ENCODE assay signal across 1 cellular context in the genomic region with DNA sequence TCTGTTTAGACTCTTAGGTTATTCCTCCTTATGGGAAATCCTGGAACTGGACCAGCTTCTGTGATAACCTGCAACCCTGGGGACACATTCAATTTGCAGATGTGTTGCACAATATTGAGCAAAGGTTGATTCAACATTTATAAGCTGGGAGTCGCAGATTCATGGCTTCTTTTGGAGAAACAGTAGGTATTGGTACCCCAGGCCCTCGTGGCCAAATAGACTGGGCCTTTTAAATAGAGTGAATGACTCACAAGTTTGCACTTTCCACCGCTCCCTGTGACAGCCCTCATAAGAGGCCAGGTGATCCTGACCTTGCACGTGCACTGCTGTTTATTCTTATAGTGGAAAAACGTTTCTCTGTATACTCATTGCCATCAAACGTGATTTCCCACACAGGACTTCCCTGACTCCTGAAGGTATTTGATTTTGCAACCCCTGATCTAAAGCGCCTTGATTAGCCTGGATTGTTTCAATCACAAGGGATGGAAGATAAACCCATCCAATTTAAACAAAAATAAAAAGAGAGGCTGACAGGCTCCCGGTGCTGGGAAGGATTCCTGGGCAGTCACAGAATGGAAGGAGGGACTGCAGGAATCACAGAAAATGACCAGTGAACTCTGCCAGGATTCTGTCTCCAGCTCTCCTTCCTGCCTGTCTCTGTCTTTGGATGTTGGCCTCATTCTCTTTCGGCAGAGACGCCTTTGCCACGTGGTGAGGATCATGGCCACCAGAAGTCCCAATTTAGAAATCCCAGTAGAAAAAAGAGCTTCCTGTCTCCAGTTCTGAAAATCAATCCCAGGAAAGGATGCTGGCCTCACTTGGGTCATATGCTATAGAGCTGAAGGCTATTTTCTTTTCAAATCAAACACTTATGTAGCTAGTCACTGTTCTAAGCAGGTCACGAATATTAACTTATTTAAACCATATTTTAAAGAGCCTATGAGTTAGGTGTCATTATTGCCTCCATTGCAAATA.
A peak's percentile ranks its signal among the peaks of the same experiment; 100 is the strongest.
TF ChIP-seq lines count a peak whose summit lies in the region.

No MANE protein-coding gene starts in this region.

TF ChIP-seq in HepG2, 621 proteins besides CTCF, POLR2A, EP300 and RAD21 (continued from another document and continues in another):
- TF ChIP-seq, protein P1, sequence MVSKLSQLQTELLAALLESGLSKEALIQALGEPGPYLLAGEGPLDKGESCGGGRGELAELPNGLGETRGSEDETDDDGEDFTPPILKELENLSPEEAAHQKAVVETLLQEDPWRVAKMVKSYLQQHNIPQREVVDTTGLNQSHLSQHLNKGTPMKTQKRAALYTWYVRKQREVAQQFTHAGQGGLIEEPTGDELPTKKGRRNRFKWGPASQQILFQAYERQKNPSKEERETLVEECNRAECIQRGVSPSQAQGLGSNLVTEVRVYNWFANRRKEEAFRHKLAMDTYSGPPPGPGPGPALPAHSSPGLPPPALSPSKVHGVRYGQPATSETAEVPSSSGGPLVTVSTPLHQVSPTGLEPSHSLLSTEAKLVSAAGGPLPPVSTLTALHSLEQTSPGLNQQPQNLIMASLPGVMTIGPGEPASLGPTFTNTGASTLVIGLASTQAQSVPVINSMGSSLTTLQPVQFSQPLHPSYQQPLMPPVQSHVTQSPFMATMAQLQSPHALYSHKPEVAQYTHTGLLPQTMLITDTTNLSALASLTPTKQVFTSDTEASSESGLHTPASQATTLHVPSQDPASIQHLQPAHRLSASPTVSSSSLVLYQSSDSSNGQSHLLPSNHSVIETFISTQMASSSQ (IDR thresholded peaks at IDR 0.05; ENCODE audit: low read depth): no peak
- TF ChIP-seq, protein P1 (CRISPR knock-in tag; IDR thresholded peaks at IDR 0.05; ENCODE audit: borderline replicate concordance): 0 out of 2 replicates have a peak, but pooled peaks have one; percentile 30
- TF ChIP-seq HOXA7 (CRISPR knock-in tag; IDR thresholded peaks at IDR 0.05) (no peak), HES4 (CRISPR knock-in tag; IDR thresholded peaks at IDR 0.05; ENCODE audit: borderline replicate concordance) (no peak), ZNF770 (CRISPR knock-in tag; IDR thresholded peaks at IDR 0.05) (no peak), TBX2 (CRISPR knock-in tag; IDR thresholded peaks at IDR 0.05; ENCODE audit: borderline replicate concordance) (peak; percentile 78), ZNF263 (CRISPR knock-in tag; IDR thresholded peaks at IDR 0.05) (no peak), TCF7 (IDR thresholded peaks at IDR 0.05; ENCODE audit: low read depth) (peak; percentile 38; the same call in 1 of the 2 replicates), ZNF672 (CRISPR knock-in tag; IDR thresholded peaks at IDR 0.05) (no peak), PHF21A (CRISPR knock-in tag; IDR thresholded peaks at IDR 0.05) (peak; percentile 28; the same call in 1 of the 2 replicates), ZNF354B (CRISPR knock-in tag; IDR thresholded peaks at IDR 0.05) (no peak), NCOR1 (IDR thresholded peaks at IDR 0.05; ENCODE audit: borderline replicate concordance, low read length) (no peak), ZNF709 (CRISPR knock-in tag; IDR thresholded peaks at IDR 0.05) (no peak), NCOA2 (CRISPR knock-in tag; IDR thresholded peaks at IDR 0.05) (no peak), NFE2 (CRISPR knock-in tag; IDR thresholded peaks at IDR 0.05) (no peak), HNF4A (CRISPR knock-in tag; IDR thresholded peaks at IDR 0.05) (peak; percentile 70), RFX3 (CRISPR knock-in tag; IDR thresholded peaks at IDR 0.05) (no peak), JUN (CRISPR knock-in tag; IDR thresholded peaks at IDR 0.05) (no peak), SOX13 (IDR thresholded peaks at IDR 0.05) (peak; percentile 59; the same call in 1 of the 2 replicates), SOX13 (CRISPR knock-in tag; conservative IDR thresholded peaks at IDR 0.05 in 1 of 2, IDR thresholded peaks at IDR 0.05 in 1 of 2) (peak in 1 of 2 experiments; percentile 34; a peak in 1 of 4 replicates), CCDC6 (CRISPR knock-in tag; IDR thresholded peaks at IDR 0.05) (no peak), POLR2AphosphoS2 (IDR thresholded peaks at IDR 0.05; ENCODE audit: low read depth, low read length) (no peak), MIXL1 (CRISPR knock-in tag; IDR thresholded peaks at IDR 0.05) (no peak), NFIC (IDR thresholded peaks at IDR 0.05; ENCODE audit: low read length) (0 out of 2 replicates have a peak, but pooled peaks have one; percentile 59), GLI4 (CRISPR knock-in tag; IDR thresholded peaks at IDR 0.05; ENCODE audit: borderline replicate concordance) (no peak), POGZ (CRISPR knock-in tag; IDR thresholded peaks at IDR 0.05) (peak; percentile 25; the same call in 1 of the 2 replicates), ZFY (CRISPR knock-in tag; IDR thresholded peaks at IDR 0.05) (peak; percentile 33; the same call in 1 of the 2 replicates), ZBTB1 (CRISPR knock-in tag; IDR thresholded peaks at IDR 0.05; ENCODE audit: borderline replicate concordance) (no peak), YY1 (IDR thresholded peaks at IDR 0.05; ENCODE audit: insufficient read depth, insufficient replicate concordance, low read depth, low read length) (no peak), U2AF1 (optimal IDR thresholded peaks at IDR 0.05; ENCODE audit: low read depth, low read length) (no peak), NR2C2 (CRISPR knock-in tag; IDR thresholded peaks at IDR 0.05; ENCODE audit: borderline replicate concordance) (no peak; the same call in 1 of the 2 replicates)
- TF ChIP-seq, protein P2, sequence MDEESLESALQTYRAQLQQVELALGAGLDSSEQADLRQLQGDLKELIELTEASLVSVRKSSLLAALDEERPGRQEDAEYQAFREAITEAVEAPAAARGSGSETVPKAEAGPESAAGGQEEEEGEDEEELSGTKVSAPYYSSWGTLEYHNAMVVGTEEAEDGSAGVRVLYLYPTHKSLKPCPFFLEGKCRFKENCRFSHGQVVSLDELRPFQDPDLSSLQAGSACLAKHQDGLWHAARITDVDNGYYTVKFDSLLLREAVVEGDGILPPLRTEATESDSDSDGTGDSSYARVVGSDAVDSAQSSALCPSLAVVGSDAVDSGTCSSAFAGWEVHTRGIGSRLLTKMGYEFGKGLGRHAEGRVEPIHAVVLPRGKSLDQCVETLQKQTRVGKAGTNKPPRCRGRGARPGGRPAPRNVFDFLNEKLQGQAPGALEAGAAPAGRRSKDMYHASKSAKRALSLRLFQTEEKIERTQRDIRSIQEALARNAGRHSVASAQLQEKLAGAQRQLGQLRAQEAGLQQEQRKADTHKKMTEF (CRISPR knock-in tag; IDR thresholded peaks at IDR 0.05): no peak; the same call in 1 of the 2 replicates
- TF ChIP-seq, protein P3, sequence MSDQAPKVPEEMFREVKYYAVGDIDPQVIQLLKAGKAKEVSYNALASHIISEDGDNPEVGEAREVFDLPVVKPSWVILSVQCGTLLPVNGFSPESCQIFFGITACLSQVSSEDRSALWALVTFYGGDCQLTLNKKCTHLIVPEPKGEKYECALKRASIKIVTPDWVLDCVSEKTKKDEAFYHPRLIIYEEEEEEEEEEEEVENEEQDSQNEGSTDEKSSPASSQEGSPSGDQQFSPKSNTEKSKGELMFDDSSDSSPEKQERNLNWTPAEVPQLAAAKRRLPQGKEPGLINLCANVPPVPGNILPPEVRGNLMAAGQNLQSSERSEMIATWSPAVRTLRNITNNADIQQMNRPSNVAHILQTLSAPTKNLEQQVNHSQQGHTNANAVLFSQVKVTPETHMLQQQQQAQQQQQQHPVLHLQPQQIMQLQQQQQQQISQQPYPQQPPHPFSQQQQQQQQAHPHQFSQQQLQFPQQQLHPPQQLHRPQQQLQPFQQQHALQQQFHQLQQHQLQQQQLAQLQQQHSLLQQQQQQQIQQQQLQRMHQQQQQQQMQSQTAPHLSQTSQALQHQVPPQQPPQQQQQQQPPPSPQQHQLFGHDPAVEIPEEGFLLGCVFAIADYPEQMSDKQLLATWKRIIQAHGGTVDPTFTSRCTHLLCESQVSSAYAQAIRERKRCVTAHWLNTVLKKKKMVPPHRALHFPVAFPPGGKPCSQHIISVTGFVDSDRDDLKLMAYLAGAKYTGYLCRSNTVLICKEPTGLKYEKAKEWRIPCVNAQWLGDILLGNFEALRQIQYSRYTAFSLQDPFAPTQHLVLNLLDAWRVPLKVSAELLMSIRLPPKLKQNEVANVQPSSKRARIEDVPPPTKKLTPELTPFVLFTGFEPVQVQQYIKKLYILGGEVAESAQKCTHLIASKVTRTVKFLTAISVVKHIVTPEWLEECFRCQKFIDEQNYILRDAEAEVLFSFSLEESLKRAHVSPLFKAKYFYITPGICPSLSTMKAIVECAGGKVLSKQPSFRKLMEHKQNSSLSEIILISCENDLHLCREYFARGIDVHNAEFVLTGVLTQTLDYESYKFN (CRISPR knock-in tag; conservative IDR thresholded peaks at IDR 0.05): peak; percentile 46; the same call in 1 of the 2 replicates
- TF ChIP-seq, protein P4, sequence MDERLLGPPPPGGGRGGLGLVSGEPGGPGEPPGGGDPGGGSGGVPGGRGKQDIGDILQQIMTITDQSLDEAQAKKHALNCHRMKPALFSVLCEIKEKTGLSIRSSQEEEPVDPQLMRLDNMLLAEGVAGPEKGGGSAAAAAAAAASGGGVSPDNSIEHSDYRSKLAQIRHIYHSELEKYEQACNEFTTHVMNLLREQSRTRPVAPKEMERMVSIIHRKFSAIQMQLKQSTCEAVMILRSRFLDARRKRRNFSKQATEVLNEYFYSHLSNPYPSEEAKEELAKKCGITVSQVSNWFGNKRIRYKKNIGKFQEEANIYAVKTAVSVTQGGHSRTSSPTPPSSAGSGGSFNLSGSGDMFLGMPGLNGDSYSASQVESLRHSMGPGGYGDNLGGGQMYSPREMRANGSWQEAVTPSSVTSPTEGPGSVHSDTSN (CRISPR knock-in tag; IDR thresholded peaks at IDR 0.05): no peak
- TF ChIP-seq, protein P5, sequence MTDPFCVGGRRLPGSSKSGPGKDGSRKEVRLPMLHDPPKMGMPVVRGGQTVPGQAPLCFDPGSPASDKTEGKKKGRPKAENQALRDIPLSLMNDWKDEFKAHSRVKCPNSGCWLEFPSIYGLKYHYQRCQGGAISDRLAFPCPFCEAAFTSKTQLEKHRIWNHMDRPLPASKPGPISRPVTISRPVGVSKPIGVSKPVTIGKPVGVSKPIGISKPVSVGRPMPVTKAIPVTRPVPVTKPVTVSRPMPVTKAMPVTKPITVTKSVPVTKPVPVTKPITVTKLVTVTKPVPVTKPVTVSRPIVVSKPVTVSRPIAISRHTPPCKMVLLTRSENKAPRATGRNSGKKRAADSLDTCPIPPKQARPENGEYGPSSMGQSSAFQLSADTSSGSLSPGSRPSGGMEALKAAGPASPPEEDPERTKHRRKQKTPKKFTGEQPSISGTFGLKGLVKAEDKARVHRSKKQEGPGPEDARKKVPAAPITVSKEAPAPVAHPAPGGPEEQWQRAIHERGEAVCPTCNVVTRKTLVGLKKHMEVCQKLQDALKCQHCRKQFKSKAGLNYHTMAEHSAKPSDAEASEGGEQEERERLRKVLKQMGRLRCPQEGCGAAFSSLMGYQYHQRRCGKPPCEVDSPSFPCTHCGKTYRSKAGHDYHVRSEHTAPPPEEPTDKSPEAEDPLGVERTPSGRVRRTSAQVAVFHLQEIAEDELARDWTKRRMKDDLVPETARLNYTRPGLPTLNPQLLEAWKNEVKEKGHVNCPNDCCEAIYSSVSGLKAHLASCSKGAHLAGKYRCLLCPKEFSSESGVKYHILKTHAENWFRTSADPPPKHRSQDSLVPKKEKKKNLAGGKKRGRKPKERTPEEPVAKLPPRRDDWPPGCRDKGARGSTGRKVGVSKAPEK (CRISPR knock-in tag; IDR thresholded peaks at IDR 0.05; ENCODE audit: borderline replicate concordance): no peak
- TF ChIP-seq, protein P6, sequence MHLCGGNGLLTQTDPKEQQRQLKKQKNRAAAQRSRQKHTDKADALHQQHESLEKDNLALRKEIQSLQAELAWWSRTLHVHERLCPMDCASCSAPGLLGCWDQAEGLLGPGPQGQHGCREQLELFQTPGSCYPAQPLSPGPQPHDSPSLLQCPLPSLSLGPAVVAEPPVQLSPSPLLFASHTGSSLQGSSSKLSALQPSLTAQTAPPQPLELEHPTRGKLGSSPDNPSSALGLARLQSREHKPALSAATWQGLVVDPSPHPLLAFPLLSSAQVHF (CRISPR knock-in tag; IDR thresholded peaks at IDR 0.05): no peak
- TF ChIP-seq, protein P7, sequence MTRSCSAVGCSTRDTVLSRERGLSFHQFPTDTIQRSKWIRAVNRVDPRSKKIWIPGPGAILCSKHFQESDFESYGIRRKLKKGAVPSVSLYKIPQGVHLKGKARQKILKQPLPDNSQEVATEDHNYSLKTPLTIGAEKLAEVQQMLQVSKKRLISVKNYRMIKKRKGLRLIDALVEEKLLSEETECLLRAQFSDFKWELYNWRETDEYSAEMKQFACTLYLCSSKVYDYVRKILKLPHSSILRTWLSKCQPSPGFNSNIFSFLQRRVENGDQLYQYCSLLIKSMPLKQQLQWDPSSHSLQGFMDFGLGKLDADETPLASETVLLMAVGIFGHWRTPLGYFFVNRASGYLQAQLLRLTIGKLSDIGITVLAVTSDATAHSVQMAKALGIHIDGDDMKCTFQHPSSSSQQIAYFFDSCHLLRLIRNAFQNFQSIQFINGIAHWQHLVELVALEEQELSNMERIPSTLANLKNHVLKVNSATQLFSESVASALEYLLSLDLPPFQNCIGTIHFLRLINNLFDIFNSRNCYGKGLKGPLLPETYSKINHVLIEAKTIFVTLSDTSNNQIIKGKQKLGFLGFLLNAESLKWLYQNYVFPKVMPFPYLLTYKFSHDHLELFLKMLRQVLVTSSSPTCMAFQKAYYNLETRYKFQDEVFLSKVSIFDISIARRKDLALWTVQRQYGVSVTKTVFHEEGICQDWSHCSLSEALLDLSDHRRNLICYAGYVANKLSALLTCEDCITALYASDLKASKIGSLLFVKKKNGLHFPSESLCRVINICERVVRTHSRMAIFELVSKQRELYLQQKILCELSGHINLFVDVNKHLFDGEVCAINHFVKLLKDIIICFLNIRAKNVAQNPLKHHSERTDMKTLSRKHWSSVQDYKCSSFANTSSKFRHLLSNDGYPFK (CRISPR knock-in tag; IDR thresholded peaks at IDR 0.05; ENCODE audit: borderline replicate concordance): no peak
